In the genomic region with DNA sequence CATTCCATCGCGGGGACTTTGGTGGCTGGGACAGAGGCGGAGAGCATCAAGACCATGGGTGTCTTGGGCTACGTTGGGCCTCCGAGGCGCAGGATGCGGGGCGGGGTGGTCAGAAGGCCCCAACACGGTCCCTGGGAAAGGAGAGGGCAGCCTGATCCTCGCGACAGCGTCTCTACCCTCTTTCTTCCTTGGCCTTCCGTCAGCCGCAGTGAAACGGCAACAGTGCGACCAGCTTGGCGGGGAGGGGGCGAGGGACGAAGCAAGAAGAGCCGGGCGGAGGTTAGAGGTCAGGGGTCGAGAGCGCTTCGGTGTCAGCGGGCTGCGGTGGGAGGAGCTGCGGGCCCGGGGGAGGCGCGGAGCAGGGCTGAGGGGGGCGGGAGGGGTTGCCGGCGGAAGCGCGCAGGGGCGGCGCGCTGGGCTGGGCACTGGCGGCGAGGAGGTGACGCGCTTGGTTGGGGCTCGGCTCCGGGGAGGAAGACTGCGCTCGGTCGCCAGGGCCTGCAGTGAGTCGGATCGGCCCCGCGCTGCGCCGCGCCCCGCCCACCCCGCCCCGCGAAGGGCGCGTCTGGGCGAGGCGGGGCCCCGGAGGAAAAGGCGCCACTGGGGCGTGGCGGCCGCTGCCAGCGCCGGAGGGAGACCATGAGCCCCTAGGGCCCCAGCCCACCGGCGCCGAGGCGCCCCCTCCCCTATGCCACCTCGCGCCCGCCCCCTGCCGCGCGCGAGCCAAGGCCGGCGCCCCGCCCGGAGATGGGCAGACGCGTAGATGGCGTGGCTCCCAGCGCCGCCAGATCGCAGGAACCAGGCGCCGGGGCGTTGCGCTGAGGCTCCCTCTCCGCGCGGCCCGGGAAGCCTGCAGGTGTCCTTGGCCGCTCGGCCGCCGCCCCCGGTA, we compare ENCODE assay signal across 1 cellular context.
A peak's percentile ranks its signal among the peaks of the same experiment; 100 is the strongest.
TF ChIP-seq lines count a peak whose summit lies in the region.

KCNC4 (plus strand) TSS at position 600 of the 889 bp plus-strand sequence. CDS start 1,186 bp downstream, outside the sequence.

TF ChIP-seq in HepG2, 621 proteins besides CTCF, POLR2A, EP300 and RAD21 (continued from another document and continues in another):
- TF ChIP-seq ZNF251 (CRISPR knock-in tag; IDR thresholded peaks at IDR 0.05) (no peak), ZNF3 (CRISPR knock-in tag; IDR thresholded peaks at IDR 0.05) (no peak), NONO (IDR thresholded peaks at IDR 0.05) (no peak), NONO (CRISPR knock-in tag; conservative IDR thresholded peaks at IDR 0.05) (0 out of 2 replicates have a peak, but pooled peaks have one; percentile 41), HOXA3 (CRISPR knock-in tag; IDR thresholded peaks at IDR 0.05) (peak; percentile 19; the same call in 1 of the 2 replicates), HNRNPK (IDR thresholded peaks at IDR 0.05; ENCODE audit: low read depth, low read length, poor library complexity, severe bottlenecking) (peak; percentile 20), BORCS8-MEF2B (CRISPR knock-in tag; IDR thresholded peaks at IDR 0.05) (peak; percentile 38; the same call in 1 of the 2 replicates), SKIL (CRISPR knock-in tag; IDR thresholded peaks at IDR 0.05; ENCODE audit: borderline replicate concordance) (peak; percentile 32; the same call in 1 of the 2 replicates), NR2C2 (CRISPR knock-in tag; IDR thresholded peaks at IDR 0.05; ENCODE audit: borderline replicate concordance) (peak; percentile 94), ZNF34 (CRISPR knock-in tag; IDR thresholded peaks at IDR 0.05; ENCODE audit: borderline replicate concordance) (no peak), ZNF703 (CRISPR knock-in tag; IDR thresholded peaks at IDR 0.05; ENCODE audit: borderline replicate concordance) (no peak), SAP130 (CRISPR knock-in tag; IDR thresholded peaks at IDR 0.05; ENCODE audit: low read depth) (peak; percentile 32; the same call in 1 of the 2 replicates), NR2F1 (CRISPR knock-in tag; IDR thresholded peaks at IDR 0.05) (0 out of 4 replicates have a peak, but pooled peaks of 1 of the 2 experiments have one; percentile 46), HDAC1 (CRISPR knock-in tag; IDR thresholded peaks at IDR 0.05) (no peak), SOX6 (IDR thresholded peaks at IDR 0.05) (no peak), SOX6 (CRISPR knock-in tag; IDR thresholded peaks at IDR 0.05) (no peak), ZNF136 (CRISPR knock-in tag; IDR thresholded peaks at IDR 0.05; ENCODE audit: low read depth) (no peak), ZSCAN25 (CRISPR knock-in tag; IDR thresholded peaks at IDR 0.05) (0 out of 2 replicates have a peak, but pooled peaks have one; percentile 65), ZNF83 (CRISPR knock-in tag; IDR thresholded peaks at IDR 0.05; ENCODE audit: borderline replicate concordance) (no peak), ZNF761 (CRISPR knock-in tag; conservative IDR thresholded peaks at IDR 0.05) (0 out of 2 replicates have a peak, but pooled peaks have one; percentile 11), KDM5B (CRISPR knock-in tag; IDR thresholded peaks at IDR 0.05; ENCODE audit: borderline replicate concordance) (no peak), PHF21A (CRISPR knock-in tag; IDR thresholded peaks at IDR 0.05) (no peak), GABPA (IDR thresholded peaks at IDR 0.05; ENCODE audit: low read depth, low read length) (peak; percentile 24), GABPA (CRISPR knock-in tag; IDR thresholded peaks at IDR 0.05; ENCODE audit: low read depth) (no peak), ZNF343 (CRISPR knock-in tag; IDR thresholded peaks at IDR 0.05) (no peak), HNRNPLL (IDR thresholded peaks at IDR 0.05; ENCODE audit: low read depth, low read length, poor library complexity, severe bottlenecking) (peak; percentile 42), THAP11 (CRISPR knock-in tag; IDR thresholded peaks at IDR 0.05) (0 out of 2 replicates have a peak, but pooled peaks have one; percentile 19), THAP7 (CRISPR knock-in tag; IDR thresholded peaks at IDR 0.05) (no peak), ZNF781 (CRISPR knock-in tag; IDR thresholded peaks at IDR 0.05; ENCODE audit: borderline replicate concordance, not compliant biosample characterization) (no peak), SMAD1 (CRISPR knock-in tag; IDR thresholded peaks at IDR 0.05; ENCODE audit: borderline replicate concordance, low read depth) (no peak), ZKSCAN5 (CRISPR knock-in tag; IDR thresholded peaks at IDR 0.05) (no peak)
- TF ChIP-seq, protein P1, sequence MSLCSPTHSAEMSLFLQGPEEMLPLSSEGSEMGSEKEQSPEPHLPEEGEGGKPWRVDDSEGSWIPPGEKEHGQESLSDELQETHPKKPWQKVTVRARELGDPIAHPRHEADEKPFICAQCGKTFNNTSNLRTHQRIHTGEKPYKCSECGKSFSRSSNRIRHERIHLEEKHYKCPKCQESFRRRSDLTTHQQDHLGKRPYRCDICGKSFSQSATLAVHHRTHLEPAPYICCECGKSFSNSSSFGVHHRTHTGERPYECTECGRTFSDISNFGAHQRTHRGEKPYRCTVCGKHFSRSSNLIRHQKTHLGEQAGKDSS (CRISPR knock-in tag; IDR thresholded peaks at IDR 0.05; ENCODE audit: borderline replicate concordance, low read depth): 0 out of 2 replicates have a peak, but pooled peaks have one; percentile 34
- TF ChIP-seq, protein P2, sequence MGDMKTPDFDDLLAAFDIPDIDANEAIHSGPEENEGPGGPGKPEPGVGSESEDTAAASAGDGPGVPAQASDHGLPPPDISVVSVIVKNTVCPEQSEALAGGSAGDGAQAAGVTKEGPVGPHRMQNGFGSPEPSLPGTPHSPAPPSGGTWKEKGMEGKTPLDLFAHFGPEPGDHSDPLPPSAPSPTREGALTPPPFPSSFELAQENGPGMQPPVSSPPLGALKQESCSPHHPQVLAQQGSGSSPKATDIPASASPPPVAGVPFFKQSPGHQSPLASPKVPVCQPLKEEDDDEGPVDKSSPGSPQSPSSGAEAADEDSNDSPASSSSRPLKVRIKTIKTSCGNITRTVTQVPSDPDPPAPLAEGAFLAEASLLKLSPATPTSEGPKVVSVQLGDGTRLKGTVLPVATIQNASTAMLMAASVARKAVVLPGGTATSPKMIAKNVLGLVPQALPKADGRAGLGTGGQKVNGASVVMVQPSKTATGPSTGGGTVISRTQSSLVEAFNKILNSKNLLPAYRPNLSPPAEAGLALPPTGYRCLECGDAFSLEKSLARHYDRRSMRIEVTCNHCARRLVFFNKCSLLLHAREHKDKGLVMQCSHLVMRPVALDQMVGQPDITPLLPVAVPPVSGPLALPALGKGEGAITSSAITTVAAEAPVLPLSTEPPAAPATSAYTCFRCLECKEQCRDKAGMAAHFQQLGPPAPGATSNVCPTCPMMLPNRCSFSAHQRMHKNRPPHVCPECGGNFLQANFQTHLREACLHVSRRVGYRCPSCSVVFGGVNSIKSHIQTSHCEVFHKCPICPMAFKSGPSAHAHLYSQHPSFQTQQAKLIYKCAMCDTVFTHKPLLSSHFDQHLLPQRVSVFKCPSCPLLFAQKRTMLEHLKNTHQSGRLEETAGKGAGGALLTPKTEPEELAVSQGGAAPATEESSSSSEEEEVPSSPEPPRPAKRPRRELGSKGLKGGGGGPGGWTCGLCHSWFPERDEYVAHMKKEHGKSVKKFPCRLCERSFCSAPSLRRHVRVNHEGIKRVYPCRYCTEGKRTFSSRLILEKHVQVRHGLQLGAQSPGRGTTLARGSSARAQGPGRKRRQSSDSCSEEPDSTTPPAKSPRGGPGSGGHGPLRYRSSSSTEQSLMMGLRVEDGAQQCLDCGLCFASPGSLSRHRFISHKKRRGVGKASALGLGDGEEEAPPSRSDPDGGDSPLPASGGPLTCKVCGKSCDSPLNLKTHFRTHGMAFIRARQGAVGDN (CRISPR knock-in tag; IDR thresholded peaks at IDR 0.05): peak; percentile 52
- TF ChIP-seq, protein P3, sequence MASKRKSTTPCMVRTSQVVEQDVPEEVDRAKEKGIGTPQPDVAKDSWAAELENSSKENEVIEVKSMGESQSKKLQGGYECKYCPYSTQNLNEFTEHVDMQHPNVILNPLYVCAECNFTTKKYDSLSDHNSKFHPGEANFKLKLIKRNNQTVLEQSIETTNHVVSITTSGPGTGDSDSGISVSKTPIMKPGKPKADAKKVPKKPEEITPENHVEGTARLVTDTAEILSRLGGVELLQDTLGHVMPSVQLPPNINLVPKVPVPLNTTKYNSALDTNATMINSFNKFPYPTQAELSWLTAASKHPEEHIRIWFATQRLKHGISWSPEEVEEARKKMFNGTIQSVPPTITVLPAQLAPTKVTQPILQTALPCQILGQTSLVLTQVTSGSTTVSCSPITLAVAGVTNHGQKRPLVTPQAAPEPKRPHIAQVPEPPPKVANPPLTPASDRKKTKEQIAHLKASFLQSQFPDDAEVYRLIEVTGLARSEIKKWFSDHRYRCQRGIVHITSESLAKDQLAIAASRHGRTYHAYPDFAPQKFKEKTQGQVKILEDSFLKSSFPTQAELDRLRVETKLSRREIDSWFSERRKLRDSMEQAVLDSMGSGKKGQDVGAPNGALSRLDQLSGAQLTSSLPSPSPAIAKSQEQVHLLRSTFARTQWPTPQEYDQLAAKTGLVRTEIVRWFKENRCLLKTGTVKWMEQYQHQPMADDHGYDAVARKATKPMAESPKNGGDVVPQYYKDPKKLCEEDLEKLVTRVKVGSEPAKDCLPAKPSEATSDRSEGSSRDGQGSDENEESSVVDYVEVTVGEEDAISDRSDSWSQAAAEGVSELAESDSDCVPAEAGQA (IDR thresholded peaks at IDR 0.05; ENCODE audit: low read depth): no peak
- TF ChIP-seq, protein P3 (CRISPR knock-in tag; IDR thresholded peaks at IDR 0.05; ENCODE audit: borderline replicate concordance): no peak
- TF ChIP-seq, protein P4, sequence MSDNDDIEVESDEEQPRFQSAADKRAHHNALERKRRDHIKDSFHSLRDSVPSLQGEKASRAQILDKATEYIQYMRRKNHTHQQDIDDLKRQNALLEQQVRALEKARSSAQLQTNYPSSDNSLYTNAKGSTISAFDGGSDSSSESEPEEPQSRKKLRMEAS (IDR thresholded peaks at IDR 0.05): peak; percentile 10; the same call in 1 of the 2 replicates
- TF ChIP-seq, protein P5, sequence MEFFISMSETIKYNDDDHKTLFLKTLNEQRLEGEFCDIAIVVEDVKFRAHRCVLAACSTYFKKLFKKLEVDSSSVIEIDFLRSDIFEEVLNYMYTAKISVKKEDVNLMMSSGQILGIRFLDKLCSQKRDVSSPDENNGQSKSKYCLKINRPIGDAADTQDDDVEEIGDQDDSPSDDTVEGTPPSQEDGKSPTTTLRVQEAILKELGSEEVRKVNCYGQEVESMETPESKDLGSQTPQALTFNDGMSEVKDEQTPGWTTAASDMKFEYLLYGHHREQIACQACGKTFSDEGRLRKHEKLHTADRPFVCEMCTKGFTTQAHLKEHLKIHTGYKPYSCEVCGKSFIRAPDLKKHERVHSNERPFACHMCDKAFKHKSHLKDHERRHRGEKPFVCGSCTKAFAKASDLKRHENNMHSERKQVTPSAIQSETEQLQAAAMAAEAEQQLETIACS (CRISPR knock-in tag; IDR thresholded peaks at IDR 0.05): peak; percentile 60; the same call in 1 of the 2 replicates
- TF ChIP-seq, protein P6, sequence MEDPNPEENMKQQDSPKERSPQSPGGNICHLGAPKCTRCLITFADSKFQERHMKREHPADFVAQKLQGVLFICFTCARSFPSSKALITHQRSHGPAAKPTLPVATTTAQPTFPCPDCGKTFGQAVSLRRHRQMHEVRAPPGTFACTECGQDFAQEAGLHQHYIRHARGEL (CRISPR knock-in tag; IDR thresholded peaks at IDR 0.05): no peak
- TF ChIP-seq, protein P7, sequence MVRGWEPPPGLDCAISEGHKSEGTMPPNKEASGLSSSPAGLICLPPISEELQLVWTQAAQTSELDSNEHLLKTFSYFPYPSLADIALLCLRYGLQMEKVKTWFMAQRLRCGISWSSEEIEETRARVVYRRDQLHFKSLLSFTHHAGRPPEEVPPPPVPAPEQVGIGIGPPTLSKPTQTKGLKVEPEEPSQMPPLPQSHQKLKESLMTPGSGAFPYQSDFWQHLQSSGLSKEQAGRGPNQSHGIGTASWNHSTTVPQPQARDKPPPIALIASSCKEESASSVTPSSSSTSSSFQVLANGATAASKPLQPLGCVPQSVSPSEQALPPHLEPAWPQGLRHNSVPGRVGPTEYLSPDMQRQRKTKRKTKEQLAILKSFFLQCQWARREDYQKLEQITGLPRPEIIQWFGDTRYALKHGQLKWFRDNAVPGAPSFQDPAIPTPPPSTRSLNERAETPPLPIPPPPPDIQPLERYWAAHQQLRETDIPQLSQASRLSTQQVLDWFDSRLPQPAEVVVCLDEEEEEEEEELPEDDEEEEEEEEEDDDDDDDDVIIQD (CRISPR knock-in tag; IDR thresholded peaks at IDR 0.05; ENCODE audit: low read depth): no peak
- TF ChIP-seq, protein P8, sequence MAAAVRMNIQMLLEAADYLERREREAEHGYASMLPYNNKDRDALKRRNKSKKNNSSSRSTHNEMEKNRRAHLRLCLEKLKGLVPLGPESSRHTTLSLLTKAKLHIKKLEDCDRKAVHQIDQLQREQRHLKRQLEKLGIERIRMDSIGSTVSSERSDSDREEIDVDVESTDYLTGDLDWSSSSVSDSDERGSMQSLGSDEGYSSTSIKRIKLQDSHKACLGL (CRISPR knock-in tag; IDR thresholded peaks at IDR 0.05): 0 out of 2 replicates have a peak, but pooled peaks have one; percentile 13
